ENCODE assay signal across 28 cellular contexts in the genomic region with DNA sequence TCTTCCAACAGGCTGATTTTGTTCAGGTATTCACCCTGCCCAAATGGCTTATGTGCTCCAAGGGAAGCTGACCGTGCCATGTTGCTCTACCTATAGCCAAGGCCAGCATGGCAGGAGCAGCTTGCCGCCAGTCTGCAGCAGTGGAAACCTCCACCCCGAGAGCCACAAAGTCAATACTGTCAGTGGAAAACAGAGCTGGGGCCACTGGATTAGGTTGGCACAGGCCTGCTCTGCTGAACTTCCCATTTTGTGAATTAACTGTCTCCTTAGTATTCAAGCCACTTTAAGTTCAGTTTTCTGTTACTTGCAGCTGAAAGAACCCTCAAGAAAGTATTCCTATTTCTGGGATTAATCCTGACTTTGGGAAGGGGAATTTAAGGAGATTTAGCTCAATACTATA.
DNase-seq lines count a peak whose midpoint lies in the region; TF ChIP-seq lines count a peak whose summit lies in the region.
"Had no signal": no experiment of that assay in that cellular context is flagged by ENCODE, and none has a peak within 500 bp of the region (broad histone marks: within the 10 kb centered on the region; RNA-seq: fewer than 3 reads in every experiment).

No MANE protein-coding gene starts in this region.

- intact Hi-C loops in activated CD4-positive, alpha-beta T cell treated with anti-CD3 and anti-CD28 coated beads, Interleukin-2, amount 10 ng/mL, durations not matched to agents 24 days and 14 days (cut with micrococcal nuclease): loop anchor here (2.0 to 10.0 kb wide), 2 partner anchors 178 to 986 kb away; no protein-coding TSS in a partner anchor
- intact Hi-C loops in dendritic cell treated with granulocyte-macrophage colony-stimulating factor and Interleukin-4, amounts not matched to agents 40 ng/mL and 50 ng/mL, for 4 days (cut with micrococcal nuclease): no loop called here
- intact Hi-C loops in vagina (cut with DNase I): no loop called here

- H3K27ac Mint-ChIP-seq in activated CD4-positive, alpha-beta T cell treated with anti-CD3 and anti-CD28 coated beads, Interleukin-2, amount 10 ng/mL, durations not matched to agents 24 days and 14 days: peak overlapping the region; percentile 38
- peak overlapping the region; percentile 100 for H3K27ac Mint-ChIP-seq in dendritic cell treated with granulocyte-macrophage colony-stimulating factor and Interleukin-4, amounts not matched to agents 40 ng/mL and 50 ng/mL, for 4 days
- H3K27ac Mint-ChIP-seq: activated CD4-positive, alpha-beta T cell treated with anti-CD3 and anti-CD28 coated beads for 36 hours; mesothelial cell of epicardium had no signal

- H3K9me3 ChIP-seq in subcutaneous abdominal adipose tissue (ENCODE audit: control insufficient read depth in 5 of 5, low read length in 5 of 5) (peaks cover 0 to 2% (median 0%) of the 10 kb centered on the region in 5 donors), vagina (no peaks in the 10 kb centered on the region)
- H3K9me3 ChIP-seq: adrenal gland, BE2C, breast epithelium, prostate gland, SK-N-SH had no signal

- H3K4me3 Mint-ChIP-seq in activated CD4-positive, alpha-beta T cell treated with anti-CD3 and anti-CD28 coated beads, Interleukin-2, amount 10 ng/mL, durations not matched to agents 24 days and 14 days: no peak overlapping the region
- H3K4me3 Mint-ChIP-seq in dendritic cell treated with granulocyte-macrophage colony-stimulating factor and Interleukin-4, amounts not matched to agents 40 ng/mL and 50 ng/mL, for 4 days: peak overlapping the region; percentile 48
- H3K4me3 Mint-ChIP-seq: activated CD4-positive, alpha-beta T cell treated with anti-CD3 and anti-CD28 coated beads for 36 hours; mesothelial cell of epicardium had no signal

- no peak for TF ChIP-seq CTCF in vagina (IDR thresholded peaks at IDR 0.05)

- H3K4me3 ChIP-seq in subcutaneous abdominal adipose tissue (ENCODE audit: low read depth in 1 of 5, low read length in 5 of 5) (no peak overlapping the region), vagina (no peak overlapping the region)
- H3K4me3 ChIP-seq: adrenal gland, breast epithelium, prostate gland had no signal

- peaks cover 0 to 4% (median 0%) of the 10 kb centered on the region in 5 donors for H3K27me3 ChIP-seq in subcutaneous abdominal adipose tissue (ENCODE audit: control insufficient read depth in 5 of 5, insufficient read depth in 4 of 5, low read length in 5 of 5)
- H3K27me3 ChIP-seq in vagina: no peaks in the 10 kb centered on the region
- H3K27me3 ChIP-seq: adrenal gland, BE2C, breast epithelium had no signal

- H3K27ac ChIP-seq in subcutaneous abdominal adipose tissue (ENCODE audit: low read depth, low read length) (peak overlapping the region; percentile 26), vagina (no peak overlapping the region)
- H3K27ac ChIP-seq: breast epithelium, prostate gland had no signal

- H3K9ac ChIP-seq in subcutaneous abdominal adipose tissue (ENCODE audit: low read length in 5 of 5): no peak overlapping the region
- H3K9ac ChIP-seq: SK-N-SH had no signal

- H3K36me3 ChIP-seq in subcutaneous abdominal adipose tissue (ENCODE audit: control insufficient read depth in 5 of 5, insufficient read depth in 5 of 5, low read length in 5 of 5): no peaks in the 10 kb centered on the region
- H3K36me3 ChIP-seq in vagina: no peaks in the 10 kb centered on the region
- H3K36me3 ChIP-seq: adrenal gland, BE2C, breast epithelium, prostate gland had no signal

- no peak for TF ChIP-seq POLR2A in vagina (IDR thresholded peaks at IDR 0.05)

- peaks cover 8% of the 10 kb centered on the region for H3K36me3 Mint-ChIP-seq in activated CD4-positive, alpha-beta T cell treated with anti-CD3 and anti-CD28 coated beads, Interleukin-2, amount 10 ng/mL, durations not matched to agents 24 days and 14 days (ENCODE audit: low read depth)
- no peaks in the 10 kb centered on the region for H3K36me3 Mint-ChIP-seq in dendritic cell treated with granulocyte-macrophage colony-stimulating factor and Interleukin-4, amounts not matched to agents 40 ng/mL and 50 ng/mL, for 4 days (ENCODE audit: low read depth)
- H3K36me3 Mint-ChIP-seq: IgD-negative memory B cell, mesothelial cell of epicardium had no signal

- no peak for DNase-seq in activated CD4-positive, alpha-beta T cell treated with anti-CD3 and anti-CD28 coated beads, Interleukin-2, amount 10 ng/mL, durations not matched to agents 24 days and 14 days
- no peak for DNase-seq in activated CD4-positive, alpha-beta T cell treated with anti-CD3 and anti-CD28 coated beads, Interleukin-2, amount 50 U/mL, for 48 hours
- DNase-seq in NOMO-1 treated with DMSO at 0.1 percent for 48 hours (lab: John Stamatoyannopoulos, UW; ENCODE audit: unreplicated experiment) (peak; percentile 47), vagina (ENCODE audit: extremely low spot score in 2 of 2) (no peak), GM19240 (ENCODE audit: insufficient read length, low spot score) (no peak)
- DNase-seq in effector CD4-positive, alpha-beta T cell: no peak
- DNase-seq: 8988T; activated CD4-positive, alpha-beta T cell treated with anti-CD3 and anti-CD28 coated beads for 36 hours; activated CD8-positive, alpha-beta memory T cell treated with anti-CD3 and anti-CD28 coated beads, Interleukin-2, amount 50 U/mL, for 48 hours; activated effector memory CD4-positive, alpha-beta T cell treated with anti-CD3 and anti-CD28 coated beads, Interleukin-2, amount 50 U/mL, for 16 hours; adrenal gland; BE2C; cortex of kidney; DMS 273 treated with DMSO at 0.1 percent for 48 hours; foreskin melanocyte; hypothalamus; NCI-H1105; NCI-H2107; NCI-H524 treated with DMSO at 0.1 percent for 48 hours; SK-N-SH; stimulated activated CD4-positive, alpha-beta T cell treated with anti-CD3 and anti-CD28 coated beads, Interleukin-4, amount 100 ng/mL, for 24 hours; T1000 had no signal

- no peaks in the 10 kb centered on the region for H3K9me3 Mint-ChIP-seq in activated CD4-positive, alpha-beta T cell treated with anti-CD3 and anti-CD28 coated beads, Interleukin-2, amount 10 ng/mL, durations not matched to agents 24 days and 14 days
- H3K9me3 Mint-ChIP-seq in dendritic cell treated with granulocyte-macrophage colony-stimulating factor and Interleukin-4, amounts not matched to agents 40 ng/mL and 50 ng/mL, for 4 days: no peaks in the 10 kb centered on the region
- H3K9me3 Mint-ChIP-seq: mesothelial cell of epicardium had no signal

- H3K27me3 Mint-ChIP-seq in activated CD4-positive, alpha-beta T cell treated with anti-CD3 and anti-CD28 coated beads, Interleukin-2, amount 10 ng/mL, durations not matched to agents 24 days and 14 days: peaks cover 12% of the 10 kb centered on the region
- no peaks in the 10 kb centered on the region for H3K27me3 Mint-ChIP-seq in dendritic cell treated with granulocyte-macrophage colony-stimulating factor and Interleukin-4, amounts not matched to agents 40 ng/mL and 50 ng/mL, for 4 days
- H3K27me3 Mint-ChIP-seq: IgD-negative memory B cell had no signal

- peaks cover 55% of the 10 kb centered on the region for H3K4me1 Mint-ChIP-seq in activated CD4-positive, alpha-beta T cell treated with anti-CD3 and anti-CD28 coated beads, Interleukin-2, amount 10 ng/mL, durations not matched to agents 24 days and 14 days
- peaks cover 95% of the 10 kb centered on the region for H3K4me1 Mint-ChIP-seq in dendritic cell treated with granulocyte-macrophage colony-stimulating factor and Interleukin-4, amounts not matched to agents 40 ng/mL and 50 ng/mL, for 4 days (ENCODE audit: low read depth)
- H3K4me1 Mint-ChIP-seq: mesothelial cell of epicardium had no signal

- H3K4me1 ChIP-seq in subcutaneous abdominal adipose tissue (ENCODE audit: control insufficient read depth in 5 of 5, insufficient read depth in 5 of 5, low read length in 5 of 5) (peaks cover 4 to 21% (median 14%) of the 10 kb centered on the region in 5 donors), vagina (peaks cover 14% of the 10 kb centered on the region)
- H3K4me1 ChIP-seq: BE2C, breast epithelium, prostate gland had no signal
